8 cellular contexts compared by ENCODE assay signal in the genomic region with DNA sequence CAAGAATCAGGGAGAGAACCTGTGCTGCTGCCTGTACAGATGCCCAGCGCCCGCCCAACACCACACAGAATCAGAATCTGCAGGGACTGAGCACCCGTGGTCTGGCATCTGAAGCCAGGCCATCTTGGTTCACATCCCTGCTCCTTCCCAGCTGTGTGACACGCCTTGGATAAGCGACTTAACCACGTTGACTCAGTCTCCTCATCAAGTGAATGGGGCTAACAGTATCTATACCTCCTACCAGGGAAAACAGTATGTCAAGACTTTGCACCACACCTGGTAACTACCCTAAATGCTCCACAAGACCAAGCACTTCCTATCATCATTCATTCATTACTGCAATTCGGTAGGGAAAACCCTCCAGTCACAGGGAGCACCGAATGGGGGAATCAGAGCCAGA. TPM values are rescaled to one million over a fixed set of nuclear protein-coding genes. Genes with fewer than 3 reads are reported as not detected.
DNase-seq lines count a peak whose midpoint lies in the region; ATAC-seq and TF ChIP-seq lines count a peak whose summit lies in the region.

No MANE protein-coding gene starts in this region.

- H3K27me3 ChIP-seq in right atrium auricular region (no peaks in the 10 kb centered on the region), breast epithelium (no peaks in the 10 kb centered on the region), mononuclear cell (ENCODE audit: insufficient read depth, low read length) (no peaks in the 10 kb centered on the region), aorta (ENCODE audit: control insufficient read depth in 1 of 2, insufficient read depth in 2 of 2, low read length in 1 of 2) (no peaks in the 10 kb centered on the region)

- H3K27ac ChIP-seq in right atrium auricular region (peak overlapping the region in 1 of 2 donors; percentile 92), breast epithelium (peak overlapping the region; percentile 92 to 97), aorta (ENCODE audit: low read depth in 1 of 2, low read length in 2 of 2) (no peak overlapping the region)

- TF ChIP-seq POLR2A in breast epithelium (IDR thresholded peaks at IDR 0.05), result no peak

- intact Hi-C loops in left cardiac atrium (cut with DNase I) (loop anchor here in 1 of 2 donors (10.0 kb wide), 1 partner anchor 172 kb away; a partner anchor contains a TSS), breast epithelium (cut with DNase I; ENCODE audit: low total_unique reads) (no loop called here), aorta (cut with DNase I) (no loop called here)

- ATAC-seq in left cardiac atrium (no peak), aorta (ENCODE audit: low FRiP score) (no peak), GM21381 (IDR thresholded peaks at IDR 0.05; ENCODE audit: unreplicated experiment) (no peak)

- no peak for TF ChIP-seq CTCF in right atrium auricular region (IDR thresholded peaks at IDR 0.05)
- no peak for TF ChIP-seq CTCF in breast epithelium (IDR thresholded peaks at IDR 0.05)

- H3K4me3 ChIP-seq in right atrium auricular region (peak overlapping the region; percentile 98 to 100), breast epithelium (peak overlapping the region; percentile 85 to 100 (median 88)), mononuclear cell (ENCODE audit: low read length) (peak overlapping the region; percentile 95), aorta (ENCODE audit: low read length in 2 of 2) (peak overlapping the region; percentile 87 to 89)

- H3K36me3 ChIP-seq in right atrium auricular region (peaks cover 17% of the 10 kb centered on the region), breast epithelium (no peaks in the 10 kb centered on the region), aorta (ENCODE audit: control insufficient read depth in 1 of 2, insufficient read depth in 2 of 2, low read length in 1 of 2) (no peaks in the 10 kb centered on the region)

- DNase-seq in right atrium auricular region (ENCODE audit: low spot score) (no peak), left cardiac atrium (no peak), breast epithelium (ENCODE audit: low spot score in 2 of 2) (no peak), aorta (no peak), islet precursor cell (no peak), AG08395 (ENCODE audit: low spot score) (no peak)

- H3K4me1 ChIP-seq in right atrium auricular region (peaks cover 0 to 61% of the 10 kb centered on the region in 2 donors), breast epithelium (peaks cover 9 to 26% of the 10 kb centered on the region in 2 donors), mononuclear cell (ENCODE audit: insufficient read depth, low read length) (peaks cover 57% of the 10 kb centered on the region), aorta (ENCODE audit: control insufficient read depth in 1 of 2, insufficient read depth in 2 of 2, low read length in 2 of 2) (peaks cover 0 to 2% of the 10 kb centered on the region in 2 donors)

- no peaks in the 10 kb centered on the region for H3K9me3 ChIP-seq in right atrium auricular region
- no peaks in the 10 kb centered on the region for H3K9me3 ChIP-seq in breast epithelium
- H3K9me3 ChIP-seq in mononuclear cell (ENCODE audit: low read depth, low read length), result no peaks in the 10 kb centered on the region
- no peaks in the 10 kb centered on the region for H3K9me3 ChIP-seq in aorta (ENCODE audit: control insufficient read depth, low read length)

- WGBS in aorta, 2 donors, result 54 to 55% methylated on average over 8 of the region's 8 CpGs

RNA-seq across cellular contexts. Expression of a gene that starts 1.2 kb away (rescaled TPM):
- total RNA-seq in right atrium auricular region (10 to 100 TPM; 53.6 to 54.7 TPM), left cardiac atrium (10 to 100 TPM; 44.7 to 52.7 TPM), breast epithelium (10 to 100 TPM; 54.4 to 66.2 (median 64.9) TPM), mononuclear cell (62.9 TPM), aorta (10 to 100 TPM; 57.9 to 63.2 TPM)
- polyA plus RNA-seq in aorta, result 10 to 100 TPM; 19.5 to 43.3 TPM

Comparison
In these comparisons a context has a peak if more than half of its experiments do, and no peak if none do; other contexts are left out.
1. H3K27ac ChIP-seq: peak in breast epithelium (2 of 2); none in aorta (0 of 2).
2. Peak in every context shown above with its lines, with median percentiles within 50 percentile points of each other: H3K4me3 ChIP-seq.